ENCODE assay signal across 24 cellular contexts in the genomic region with DNA sequence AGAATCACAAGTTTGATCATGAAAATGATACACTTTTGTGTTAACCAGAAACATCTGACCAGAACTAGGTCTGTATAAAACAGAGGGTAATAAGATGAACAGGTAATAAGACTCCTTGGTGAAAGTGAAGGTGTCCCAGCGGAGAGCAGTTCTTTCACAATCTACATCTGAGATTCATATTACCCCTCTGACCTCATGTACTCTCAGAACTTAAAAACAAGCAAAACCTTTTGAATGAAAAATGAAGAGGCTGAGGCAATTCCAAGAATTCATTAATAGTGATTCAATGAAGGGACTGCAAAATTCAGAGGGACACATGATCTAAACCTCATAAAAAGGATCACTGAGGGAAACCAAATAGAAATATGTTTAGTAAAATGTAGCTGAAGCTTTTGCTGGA.
"Had no signal": no experiment of that assay in that cellular context is flagged by ENCODE, and none has a peak within 500 bp of the region (broad histone marks: within the 10 kb centered on the region; RNA-seq: fewer than 3 reads in every experiment).

No MANE protein-coding gene starts in this region.

- H3K27me3 ChIP-seq: dorsolateral prefrontal cortex, gastroesophageal sphincter, hepatocyte, right lobe of liver, stomach, suprapubic skin, uterus had no signal

- DNase-seq: activated B cell treated with CpG ODN at 0.5 μM for 24 hours; activated CD4-positive, alpha-beta T cell treated with anti-CD3 and anti-CD28 coated beads, Interleukin-2, amount 50 U/mL, for 1 hour; activated CD8-positive, alpha-beta T cell treated with anti-CD3 and anti-CD28 coated beads for 36 hours; activated gamma-delta T cell treated with Interleukin-2 at 50 U/mL for 16 hours; activated naive CD8-positive, alpha-beta T cell treated with anti-CD3 and anti-CD28 coated beads, Interleukin-2, amount 50 U/mL, for 24 hours; activated T-cell treated with anti-CD3 and anti-CD28 coated beads, Interleukin-2, amount 50 U/mL, for 4 hours; amygdala; dorsolateral prefrontal cortex; effector memory CD8-positive, alpha-beta T cell; erythroblast; left cardiac atrium; left ventricle myocardium superior; mammary epithelial cell; posterior cingulate gyrus; right lobe of liver; stimulated activated naive B cell treated with anti-CD40 and anti-IgM and Interleukin-4, amounts not matched to agents 10 μg/mL and 1 μg/mL and 100 μg/mL, for 72 hours; stomach; T-helper 1 cell; trophoblast cell; uterus had no signal

- ATAC-seq: activated CD8-positive, alpha-beta T cell treated with anti-CD3 and anti-CD28 coated beads for 36 hours; activated naive CD8-positive, alpha-beta T cell treated with anti-CD3 and anti-CD28 coated beads, Interleukin-2, amount 50 U/mL, for 24 hours; activated T-cell treated with anti-CD3 and anti-CD28 coated beads, Interleukin-2, amount 50 U/mL, for 4 hours; activated T-helper 17 cell treated with anti-CD3 and anti-CD28 coated beads, Interleukin-2, amount 50 U/mL, for 72 hours; effector memory CD8-positive, alpha-beta T cell; gastroesophageal sphincter; left cardiac atrium; left ventricle myocardium superior; right lobe of liver; stimulated activated naive B cell treated with anti-CD40 and anti-IgM and Interleukin-4, amounts not matched to agents 10 μg/mL and 1 μg/mL and 100 μg/mL, for 72 hours had no signal

- H3K4me1 ChIP-seq: uterus had no signal

- H3K4me3 ChIP-seq: dorsolateral prefrontal cortex, gastroesophageal sphincter, hepatocyte, right lobe of liver, stomach, suprapubic skin, uterus had no signal

- H3K36me3 ChIP-seq: gastroesophageal sphincter, right lobe of liver, stomach, suprapubic skin, uterus had no signal

- H3K4me2 ChIP-seq: hepatocyte had no signal

- H3K27ac ChIP-seq: dorsolateral prefrontal cortex, hepatocyte, right lobe of liver, suprapubic skin, uterus had no signal

- H3K79me2 ChIP-seq: hepatocyte had no signal

- H3K9me3 ChIP-seq: gastroesophageal sphincter, right lobe of liver, stomach, suprapubic skin, uterus had no signal

- H2AFZ ChIP-seq: hepatocyte had no signal
